30 cellular contexts compared by ENCODE assay signal in the genomic region with DNA sequence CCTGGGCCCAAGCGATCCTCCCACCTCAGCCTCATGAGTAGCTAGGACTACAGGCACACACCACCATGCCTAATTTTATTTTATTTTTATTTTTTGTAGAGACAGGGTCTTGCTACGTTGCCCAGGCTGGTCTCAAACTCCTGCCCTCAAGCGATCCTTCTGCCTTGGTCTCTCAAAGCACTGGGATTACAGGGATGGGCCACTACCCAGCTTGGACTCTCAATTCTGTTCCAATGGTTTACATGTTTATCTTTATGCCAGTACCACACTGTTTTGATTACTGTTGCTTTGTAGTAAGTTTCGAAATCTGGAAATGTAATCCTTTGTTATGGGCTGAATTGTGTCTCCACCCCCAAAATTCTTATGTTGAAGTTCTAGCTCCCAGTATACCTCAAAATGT.
"Had no signal": no experiment of that assay in that cellular context is flagged by ENCODE, and none has a peak within 500 bp of the region (broad histone marks: within the 10 kb centered on the region; RNA-seq: fewer than 3 reads in every experiment).

No MANE protein-coding gene starts in this region.

- H3K27ac ChIP-seq: colonic mucosa, coronary artery, dorsolateral prefrontal cortex, epithelial cell of prostate, esophagus muscularis mucosa, esophagus squamous epithelium, foreskin keratinocyte, gastrocnemius medialis, gastroesophageal sphincter, heart left ventricle, heart right ventricle, hepatocyte had no signal

- H3K4me3 Mint-ChIP-seq: dendritic cell treated with granulocyte-macrophage colony-stimulating factor and Interleukin-4, amounts not matched to agents 40 ng/mL and 50 ng/mL, for 4 days; effector memory CD8-positive, alpha-beta T cell; endodermal cell had no signal

- H3K4me2 ChIP-seq: hepatocyte had no signal

- H3K9me3 Mint-ChIP-seq: effector memory CD8-positive, alpha-beta T cell had no signal

- H3K27ac Mint-ChIP-seq: dendritic cell treated with granulocyte-macrophage colony-stimulating factor and Interleukin-4, amounts not matched to agents 40 ng/mL and 50 ng/mL, for 4 days; effector memory CD8-positive, alpha-beta T cell; endodermal cell had no signal

- H2AFZ ChIP-seq: hepatocyte had no signal

- H3K4me3 ChIP-seq: colonic mucosa, coronary artery, dorsolateral prefrontal cortex, esophagus muscularis mucosa, esophagus squamous epithelium, gastrocnemius medialis, gastroesophageal sphincter, heart left ventricle, heart right ventricle, hepatocyte had no signal

- H3K9me3 ChIP-seq: colonic mucosa, gastrocnemius medialis had no signal

- H3K79me2 ChIP-seq: hepatocyte had no signal

- DNase-seq: colonic mucosa; cortex of kidney; dermis blood vessel endothelial cell; dorsolateral prefrontal cortex; effector CD4-positive, alpha-beta T cell; effector CD8-positive, alpha-beta T cell; effector memory CD4-positive, alpha-beta T cell; effector memory CD8-positive, alpha-beta T cell; endodermal cell; erythroblast; esophagus squamous epithelium; foreskin fibroblast; foreskin keratinocyte; foreskin melanocyte; gastrocnemius medialis; glutamatergic neuron; head of caudate nucleus; heart left ventricle; heart right ventricle had no signal

- FAIRE-seq: colon, endometrium, endothelial cell of umbilical vein, frontal cortex had no signal

- ATAC-seq: effector memory CD8-positive, alpha-beta T cell; esophagus mucosa; foreskin keratinocyte; gastrocnemius medialis; gastroesophageal sphincter; heart left ventricle; heart right ventricle had no signal

- H3K4me1 Mint-ChIP-seq: endodermal cell had no signal

- H3K36me3 ChIP-seq: colonic mucosa, esophagus muscularis mucosa, esophagus squamous epithelium, gastrocnemius medialis, gastroesophageal sphincter, heart left ventricle, heart right ventricle had no signal

- H3K4me1 ChIP-seq: colonic mucosa, esophagus muscularis mucosa, gastrocnemius medialis, gastroesophageal sphincter, heart left ventricle, heart right ventricle had no signal

- H3K27me3 ChIP-seq: colonic mucosa, hepatocyte had no signal
